Comparison of ENCODE assay signal across 8 cellular contexts in genomic region chr5:151770383-151771258, GRCh38. TPM values are rescaled to one million over a fixed set of nuclear protein-coding genes. Genes with fewer than 3 reads are reported as not detected.
DNase-seq lines count a peak whose midpoint lies in the region; ATAC-seq and TF ChIP-seq lines count a peak whose summit lies in the region.

No MANE protein-coding gene starts in this region.

- peaks cover 29% of the 10 kb centered on the region for H3K36me3 ChIP-seq in SK-N-MC (ENCODE audit: insufficient read depth, low read length)
- no peaks in the 10 kb centered on the region for H3K36me3 ChIP-seq in lower lobe of right lung

- DNase-seq in DMS53 (lab: John Stamatoyannopoulos, UW), result peak; percentile 92
- DNase-seq in DMS53 treated with DMSO at 0.1 percent for 48 hours (lab: John Stamatoyannopoulos, UW; ENCODE audit: unreplicated experiment), result no peak
- DNase-seq in HuH-7.5 (ENCODE audit: low spot score), result peak; percentile 28
- DNase-seq in SK-N-MC (ENCODE audit: low read depth, low spot score), result no peak
- DNase-seq in ecto neural progenitor cell (ENCODE audit: low spot score), result peak; percentile 86
- peak; percentile 83 for DNase-seq in lower lobe of right lung
- DNase-seq in stimulated activated CD4-positive, alpha-beta T cell treated with anti-CD3 and anti-CD28 coated beads, TNF-alpha, amount 100 ng/mL, for 1 hour (ENCODE audit: low read depth in 3 of 3, low spot score in 1 of 3), result peak in 2 of 3 donors; percentile 13 to 42

- H3K27ac ChIP-seq in SK-N-MC (peak overlapping the region; percentile 95), lower lobe of right lung (peak overlapping the region; percentile 100)

- ATAC-seq in GM21528 (IDR thresholded peaks at IDR 0.05; ENCODE audit: low FRiP score, unreplicated experiment) (peak; percentile 38), lower lobe of right lung (peak; percentile 55)

- H3K9me3 ChIP-seq in SK-N-MC (ENCODE audit: low read depth, low read length) (no peaks in the 10 kb centered on the region), lower lobe of right lung (no peaks in the 10 kb centered on the region)

- H3K4me3 ChIP-seq in SK-N-MC (peak overlapping the region; percentile 62), lower lobe of right lung (peak overlapping the region; percentile 70)

- no peaks in the 10 kb centered on the region for H3K27me3 ChIP-seq in lower lobe of right lung (ENCODE audit: low read depth)

- intact Hi-C loops in lower lobe of right lung (cut with DNase I), result no loop called here

- TF ChIP-seq CTCF in lower lobe of right lung (IDR thresholded peaks at IDR 0.05), result no peak

- H3K9ac ChIP-seq in SK-N-MC (ENCODE audit: insufficient read length), result peak overlapping the region; percentile 75

- peaks cover 34% of the 10 kb centered on the region for H3K4me1 ChIP-seq in lower lobe of right lung

RNA-seq across cellular contexts. Expression of gene G3BP1, which starts 1.1 kb away (rescaled TPM):
- total RNA-seq in lower lobe of right lung, result 148 TPM

RNA-seq across cellular contexts. Expression of gene ATOX1, which starts 12.2 kb away (rescaled TPM):
- 68.2 TPM for total RNA-seq in lower lobe of right lung

Comparison
In these comparisons a context has a peak if more than half of its experiments do, and no peak if none do; other contexts are left out.
1. DNase-seq: peak in DMS53 (single experiment), HuH-7.5 (single experiment), ecto neural progenitor cell (single experiment), lower lobe of right lung (single experiment) and stimulated activated CD4-positive, alpha-beta T cell treated with anti-CD3 and anti-CD28 coated beads, TNF-alpha, amount 100 ng/mL, for 1 hour (2 of 3); none in DMS53 treated with DMSO at 0.1 percent for 48 hours (single experiment) and SK-N-MC (single experiment).